1 cellular context compared by ENCODE assay signal in genomic region chr18:12990977-12991838, GRCh38.
TF ChIP-seq lines count a peak whose summit lies in the region.

CEP192 (plus strand) TSS chr18:12991362; CDS start chr18:12999425, 8,063 bp downstream.

TF ChIP-seq in GM12878, 131 proteins besides CTCF, POLR2A, EP300 and RAD21 (continued from another document and continues in another):
- TF ChIP-seq, protein P1, sequence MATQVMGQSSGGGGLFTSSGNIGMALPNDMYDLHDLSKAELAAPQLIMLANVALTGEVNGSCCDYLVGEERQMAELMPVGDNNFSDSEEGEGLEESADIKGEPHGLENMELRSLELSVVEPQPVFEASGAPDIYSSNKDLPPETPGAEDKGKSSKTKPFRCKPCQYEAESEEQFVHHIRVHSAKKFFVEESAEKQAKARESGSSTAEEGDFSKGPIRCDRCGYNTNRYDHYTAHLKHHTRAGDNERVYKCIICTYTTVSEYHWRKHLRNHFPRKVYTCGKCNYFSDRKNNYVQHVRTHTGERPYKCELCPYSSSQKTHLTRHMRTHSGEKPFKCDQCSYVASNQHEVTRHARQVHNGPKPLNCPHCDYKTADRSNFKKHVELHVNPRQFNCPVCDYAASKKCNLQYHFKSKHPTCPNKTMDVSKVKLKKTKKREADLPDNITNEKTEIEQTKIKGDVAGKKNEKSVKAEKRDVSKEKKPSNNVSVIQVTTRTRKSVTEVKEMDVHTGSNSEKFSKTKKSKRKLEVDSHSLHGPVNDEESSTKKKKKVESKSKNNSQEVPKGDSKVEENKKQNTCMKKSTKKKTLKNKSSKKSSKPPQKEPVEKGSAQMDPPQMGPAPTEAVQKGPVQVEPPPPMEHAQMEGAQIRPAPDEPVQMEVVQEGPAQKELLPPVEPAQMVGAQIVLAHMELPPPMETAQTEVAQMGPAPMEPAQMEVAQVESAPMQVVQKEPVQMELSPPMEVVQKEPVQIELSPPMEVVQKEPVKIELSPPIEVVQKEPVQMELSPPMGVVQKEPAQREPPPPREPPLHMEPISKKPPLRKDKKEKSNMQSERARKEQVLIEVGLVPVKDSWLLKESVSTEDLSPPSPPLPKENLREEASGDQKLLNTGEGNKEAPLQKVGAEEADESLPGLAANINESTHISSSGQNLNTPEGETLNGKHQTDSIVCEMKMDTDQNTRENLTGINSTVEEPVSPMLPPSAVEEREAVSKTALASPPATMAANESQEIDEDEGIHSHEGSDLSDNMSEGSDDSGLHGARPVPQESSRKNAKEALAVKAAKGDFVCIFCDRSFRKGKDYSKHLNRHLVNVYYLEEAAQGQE (IDR thresholded peaks at IDR 0.05; ENCODE audit: low read depth, low read length), result no peak
- TF ChIP-seq IRF5 (IDR thresholded peaks at IDR 0.05; ENCODE audit: borderline replicate concordance) (no peak), ZNF274 (IDR thresholded peaks at IDR 0.05; ENCODE audit: insufficient read depth, insufficient read length) (no peak), ZBTB40 (IDR thresholded peaks at IDR 0.05; ENCODE audit: borderline replicate concordance) (peak; percentile 69; the same call in 1 of the 2 replicates), ZSCAN29 (IDR thresholded peaks at IDR 0.05) (no peak), NKRF (conservative IDR thresholded peaks at IDR 0.05) (peak; percentile 77), YBX1 (IDR thresholded peaks at IDR 0.05) (no peak), CBX5 (IDR thresholded peaks at IDR 0.05; ENCODE audit: low read depth) (0 out of 2 replicates have a peak, but pooled peaks have one; percentile 47), SMARCA5 (IDR thresholded peaks at IDR 0.05) (0 out of 2 replicates have a peak, but pooled peaks have one; percentile 48), EGR1 (IDR thresholded peaks at IDR 0.05; ENCODE audit: borderline replicate concordance in 1 of 2, low read depth in 2 of 2, low read length in 2 of 2) (peak in 1 of 2 experiments; percentile 78; a peak in 2 of 3 replicates), RB1 (IDR thresholded peaks at IDR 0.05; ENCODE audit: borderline replicate concordance) (peak; percentile 92; the same call in 1 of the 2 replicates), MYB (IDR thresholded peaks at IDR 0.05; ENCODE audit: borderline replicate concordance, low read depth, low read length) (0 out of 2 replicates have a peak, but pooled peaks have one; percentile 47), HDAC2 (IDR thresholded peaks at IDR 0.05) (no peak), ZBED1 (IDR thresholded peaks at IDR 0.05; ENCODE audit: borderline replicate concordance) (no peak; the same call in 1 of the 2 replicates), SIX5 (IDR thresholded peaks at IDR 0.05; ENCODE audit: low read depth, low read length, severe bottlenecking) (no peak), ATF7 (IDR thresholded peaks at IDR 0.05; ENCODE audit: low read depth) (peak; percentile 36; the same call in 1 of the 2 replicates), MYC (IDR thresholded peaks at IDR 0.05; ENCODE audit: insufficient read depth, insufficient read length, insufficient replicate concordance, low read length, severe bottlenecking) (peak; percentile 86), NFIC (IDR thresholded peaks at IDR 0.05; ENCODE audit: low read depth, low read length) (no peak), NRF1 (conservative IDR thresholded peaks at IDR 0.05; ENCODE audit: low read depth, low read length) (peak; percentile 61), KLF5 (IDR thresholded peaks at IDR 0.05; ENCODE audit: partially characterized antibody) (no peak), RFX5 (IDR thresholded peaks at IDR 0.05; ENCODE audit: low read depth, low read length) (peak; percentile 76), STAT1 (conservative IDR thresholded peaks at IDR 0.05) (peak; percentile 3; the same call in 1 of the 2 replicates), FOXM1 (IDR thresholded peaks at IDR 0.05; ENCODE audit: low read depth, low read length) (no peak; the same call in 1 of the 2 replicates), BACH1 (IDR thresholded peaks at IDR 0.05; ENCODE audit: borderline replicate concordance) (peak; percentile 87), CBX3 (IDR thresholded peaks at IDR 0.05; ENCODE audit: borderline replicate concordance, low read depth) (no peak), HSF1 (IDR thresholded peaks at IDR 0.05; ENCODE audit: low read depth, low read length) (no peak), FOXK2 (IDR thresholded peaks at IDR 0.05) (no peak), CUX1 (IDR thresholded peaks at IDR 0.05; ENCODE audit: insufficient replicate concordance, low read depth, low read length) (no peak), GABPA (IDR thresholded peaks at IDR 0.05; ENCODE audit: low read depth) (no peak)
- TF ChIP-seq, protein P2, sequence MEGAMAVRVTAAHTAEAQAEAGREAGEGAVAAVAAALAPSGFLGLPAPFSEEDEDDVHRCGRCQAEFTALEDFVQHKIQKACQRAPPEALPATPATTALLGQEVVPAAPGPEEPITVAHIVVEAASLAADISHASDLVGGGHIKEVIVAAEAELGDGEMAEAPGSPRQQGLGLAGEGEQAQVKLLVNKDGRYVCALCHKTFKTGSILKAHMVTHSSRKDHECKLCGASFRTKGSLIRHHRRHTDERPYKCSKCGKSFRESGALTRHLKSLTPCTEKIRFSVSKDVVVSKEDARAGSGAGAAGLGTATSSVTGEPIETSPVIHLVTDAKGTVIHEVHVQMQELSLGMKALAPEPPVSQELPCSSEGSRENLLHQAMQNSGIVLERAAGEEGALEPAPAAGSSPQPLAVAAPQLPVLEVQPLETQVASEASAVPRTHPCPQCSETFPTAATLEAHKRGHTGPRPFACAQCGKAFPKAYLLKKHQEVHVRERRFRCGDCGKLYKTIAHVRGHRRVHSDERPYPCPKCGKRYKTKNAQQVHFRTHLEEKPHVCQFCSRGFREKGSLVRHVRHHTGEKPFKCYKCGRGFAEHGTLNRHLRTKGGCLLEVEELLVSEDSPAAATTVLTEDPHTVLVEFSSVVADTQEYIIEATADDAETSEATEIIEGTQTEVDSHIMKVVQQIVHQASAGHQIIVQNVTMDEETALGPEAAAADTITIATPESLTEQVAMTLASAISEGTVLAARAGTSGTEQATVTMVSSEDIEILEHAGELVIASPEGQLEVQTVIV (IDR thresholded peaks at IDR 0.05; ENCODE audit: borderline replicate concordance, partially characterized antibody), result peak; percentile 98
- TF ChIP-seq, protein P3, sequence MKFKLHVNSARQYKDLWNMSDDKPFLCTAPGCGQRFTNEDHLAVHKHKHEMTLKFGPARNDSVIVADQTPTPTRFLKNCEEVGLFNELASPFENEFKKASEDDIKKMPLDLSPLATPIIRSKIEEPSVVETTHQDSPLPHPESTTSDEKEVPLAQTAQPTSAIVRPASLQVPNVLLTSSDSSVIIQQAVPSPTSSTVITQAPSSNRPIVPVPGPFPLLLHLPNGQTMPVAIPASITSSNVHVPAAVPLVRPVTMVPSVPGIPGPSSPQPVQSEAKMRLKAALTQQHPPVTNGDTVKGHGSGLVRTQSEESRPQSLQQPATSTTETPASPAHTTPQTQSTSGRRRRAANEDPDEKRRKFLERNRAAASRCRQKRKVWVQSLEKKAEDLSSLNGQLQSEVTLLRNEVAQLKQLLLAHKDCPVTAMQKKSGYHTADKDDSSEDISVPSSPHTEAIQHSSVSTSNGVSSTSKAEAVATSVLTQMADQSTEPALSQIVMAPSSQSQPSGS (IDR thresholded peaks at IDR 0.05; ENCODE audit: low read length), result no peak
